In genomic region chr6:87473419-87473903, GRCh38 we compare ENCODE assay signal across 8 cellular contexts. TPM values are rescaled to one million over a fixed set of nuclear protein-coding genes. Genes with fewer than 3 reads are reported as not detected.
DNase-seq lines count a peak whose midpoint lies in the region; ATAC-seq and TF ChIP-seq lines count a peak whose summit lies in the region.

No MANE protein-coding gene starts in this region.

- H3K36me3 ChIP-seq in SK-N-MC (ENCODE audit: insufficient read depth, low read length) (peaks cover 11% of the 10 kb centered on the region), lung (ENCODE audit: control insufficient read depth in 2 of 2, insufficient read depth in 2 of 2, low read length in 2 of 2) (peaks cover 0 to 6% of the 10 kb centered on the region in 2 donors), thoracic aorta (no peaks in the 10 kb centered on the region)

- H3K9me3 ChIP-seq in SK-N-MC (ENCODE audit: low read depth, low read length) (no peaks in the 10 kb centered on the region), lung (ENCODE audit: control insufficient read depth in 2 of 2, insufficient read depth in 1 of 2, low read length in 1 of 2) (no peaks in the 10 kb centered on the region), thoracic aorta (no peaks in the 10 kb centered on the region)

- peak; percentile 50 for ATAC-seq in GM19463 (IDR thresholded peaks at IDR 0.05; ENCODE audit: unreplicated experiment)
- peak; percentile 67 for ATAC-seq in HG03521 (IDR thresholded peaks at IDR 0.05; ENCODE audit: unreplicated experiment)
- ATAC-seq in lung (ENCODE audit: insufficient read depth, low FRiP score), result peak; percentile 23
- ATAC-seq in thoracic aorta (ENCODE audit: insufficient number of reproducible peaks, low FRiP score, low read depth), result peak; percentile 10

- TF ChIP-seq CTCF in lung (IDR thresholded peaks at IDR 0.05; ENCODE audit: control extremely low read depth, extremely low read depth), result no peak
- no peak for TF ChIP-seq CTCF in thoracic aorta (IDR thresholded peaks at IDR 0.05)

- H3K4me3 ChIP-seq in SK-N-MC (peak overlapping the region; percentile 97), lung (peak overlapping the region; percentile 92), thoracic aorta (peak overlapping the region; percentile 84)

- peaks cover 3% of the 10 kb centered on the region in 2 donors for H3K4me1 ChIP-seq in lung (ENCODE audit: control insufficient read depth in 2 of 2, insufficient read depth in 2 of 2, low read length in 2 of 2)
- peaks cover 8 to 10% of the 10 kb centered on the region in 2 donors for H3K4me1 ChIP-seq in thoracic aorta (ENCODE audit: control insufficient read depth in 1 of 2, low read depth in 2 of 2)

- peak overlapping the region; percentile 95 for H3K9ac ChIP-seq in SK-N-MC (ENCODE audit: insufficient read length)

- 0 to 1% methylated on average over 15 of the region's 15 CpGs for WGBS in lung, 2 donors

- H3K27ac ChIP-seq in SK-N-MC (no peak overlapping the region), lung (ENCODE audit: low read depth in 1 of 2, low read length in 1 of 2) (peak overlapping the region; percentile 87 to 100), thoracic aorta (peak overlapping the region; percentile 88 to 92)

- peak; percentile 41 for DNase-seq in ELR (ENCODE audit: low read depth)
- DNase-seq in SK-N-MC (ENCODE audit: low read depth, low spot score), result no peak
- peak; percentile 47 for DNase-seq in dedifferentiated amniotic fluid mesenchymal stem cell (ENCODE audit: extremely low spot score)
- DNase-seq in lung (ENCODE audit: low spot score), result peak; percentile 52
- DNase-seq in thoracic aorta (ENCODE audit: low spot score), result peak; percentile 2
- DNase-seq in medulla oblongata (ENCODE audit: extremely low spot score), result no peak

- H3K27me3 ChIP-seq in lung (ENCODE audit: control insufficient read depth, insufficient read depth) (no peaks in the 10 kb centered on the region), thoracic aorta (replicated peaks; ENCODE audit: insufficient read depth) (no peaks in the 10 kb centered on the region)

RNA-seq across cellular contexts. Expression of gene SLC35A1, which starts 0.7 kb away (rescaled TPM):
- total RNA-seq in lung (10 to 100 TPM; 21.7 to 42.2 TPM), thoracic aorta (10 to 100 TPM; 14.5 to 24.0 TPM)
- 10 to 100 TPM; 19.3 to 32.7 TPM for polyA plus RNA-seq in lung

Comparison
In these comparisons a context has a peak if more than half of its experiments do, and no peak if none do; other contexts are left out.
1. DNase-seq: peak in ELR (single experiment), dedifferentiated amniotic fluid mesenchymal stem cell (single experiment), lung (single experiment) and thoracic aorta (single experiment); none in SK-N-MC (single experiment) and medulla oblongata (single experiment).
2. ATAC-seq: peak in every context shown above with its lines; median percentile 67 in HG03521; 50 in GM19463; 23 in lung; 10 in thoracic aorta.
3. Peak in every context shown above with its lines, with median percentiles within 50 percentile points of each other: H3K4me3 ChIP-seq.